19 cellular contexts compared by ENCODE assay signal in genomic region chr15:42373274-42373673, GRCh38.
"Had no signal": no experiment of that assay in that cellular context is flagged by ENCODE, and none has a peak within 500 bp of the region (broad histone marks: within the 10 kb centered on the region; RNA-seq: fewer than 3 reads in every experiment).

No MANE protein-coding gene starts in this region.

- H3K27me3 ChIP-seq: brain microvascular endothelial cell, esophagus muscularis mucosa, pancreas had no signal

- H3K4me3 ChIP-seq: esophagus muscularis mucosa, pancreas had no signal

- H3K36me3 Mint-ChIP-seq: activated CD8-positive, alpha-beta memory T cell treated with anti-CD3 and anti-CD28 coated beads, Interleukin-2, amount 10 ng/mL, durations not matched to agents 7 days and 5 days had no signal

- H3K27me3 Mint-ChIP-seq: activated naive CD8-positive, alpha-beta T cell; stimulated activated naive B cell treated with anti-CD40 and anti-IgM and Interleukin-4, amounts not matched to agents 10 μg/mL and 1 μg/mL and 100 μg/mL, for 72 hours; T-helper 17 cell had no signal

- FAIRE-seq: endometrium, pancreas, TTC549 had no signal

- H3K27ac ChIP-seq: brain microvascular endothelial cell, esophagus muscularis mucosa, pancreas had no signal

- H3K4me1 Mint-ChIP-seq: neural crest cell, T-helper 17 cell had no signal

- H3K4me3 Mint-ChIP-seq: activated CD8-positive, alpha-beta memory T cell treated with anti-CD3 and anti-CD28 coated beads, Interleukin-2, amount 10 ng/mL, durations not matched to agents 7 days and 5 days; activated naive CD8-positive, alpha-beta T cell; activated T-cell treated with anti-CD3 and anti-CD28 coated beads, Interleukin-2, amount 50 U/mL, for 4 hours; neural crest cell; stimulated activated naive B cell treated with anti-CD40 and anti-IgM and Interleukin-4, amounts not matched to agents 10 μg/mL and 1 μg/mL and 100 μg/mL, for 72 hours; T-helper 17 cell had no signal

- ATAC-seq: activated CD8-positive, alpha-beta memory T cell treated with anti-CD3 and anti-CD28 coated beads, Interleukin-2, amount 10 ng/mL, durations not matched to agents 7 days and 5 days; activated T-cell treated with anti-CD3 and anti-CD28 coated beads, Interleukin-2, amount 50 U/mL, for 4 hours; pancreas; SK-N-SH treated with all-trans-retinoic acid at 6 μM for 48 hours; stimulated activated naive B cell treated with anti-CD40 and anti-IgM and Interleukin-4, amounts not matched to agents 10 μg/mL and 1 μg/mL and 100 μg/mL, for 72 hours; T-helper 17 cell had no signal

- H3K36me3 ChIP-seq: brain microvascular endothelial cell, esophagus muscularis mucosa, pancreas had no signal

- H3K27ac Mint-ChIP-seq: activated CD8-positive, alpha-beta memory T cell treated with anti-CD3 and anti-CD28 coated beads, Interleukin-2, amount 10 ng/mL, durations not matched to agents 7 days and 5 days; activated naive CD8-positive, alpha-beta T cell; stimulated activated naive B cell treated with anti-CD40 and anti-IgM and Interleukin-4, amounts not matched to agents 10 μg/mL and 1 μg/mL and 100 μg/mL, for 72 hours; T-helper 17 cell had no signal

- H3K9me3 ChIP-seq: esophagus muscularis mucosa had no signal

- H3K4me1 ChIP-seq: esophagus muscularis mucosa, pancreas had no signal

- DNase-seq: activated CD4-positive, CD25-positive, alpha-beta regulatory T cell; activated CD8-positive, alpha-beta memory T cell treated with anti-CD3 and anti-CD28 coated beads, Interleukin-2, amount 10 ng/mL, durations not matched to agents 7 days and 5 days; activated effector memory CD4-positive, alpha-beta T cell treated with anti-CD3 and anti-CD28 coated beads, Interleukin-2, amount 50 U/mL, for 16 hours; activated T-cell treated with anti-CD3 and anti-CD28 coated beads, Interleukin-2, amount 50 U/mL, for 4 hours; brain microvascular endothelial cell; foreskin fibroblast; islet precursor cell; retina; stimulated activated CD4-positive, alpha-beta T cell treated with anti-CD3 and anti-CD28 coated beads, Interleukin-2, amount 100 ng/mL, for 24 hours; stimulated activated naive B cell treated with anti-CD40 and anti-IgM and Interleukin-4, amounts not matched to agents 10 μg/mL and 1 μg/mL and 100 μg/mL, for 72 hours; T-helper 17 cell; trophoblast cell had no signal
